Comparison of ENCODE assay signal across 2 cellular contexts in genomic region chr11:105929381-105929955, GRCh38.
TF ChIP-seq lines count a peak whose summit lies in the region.

No MANE protein-coding gene starts in this region.

TF ChIP-seq in IMR-90, 13 proteins besides CTCF, POLR2A, EP300 and RAD21 (continued from another document):
- TF ChIP-seq CHD1 (IDR thresholded peaks at IDR 0.05; ENCODE audit: low read depth, low read length) (no peak), MAZ (IDR thresholded peaks at IDR 0.05; ENCODE audit: borderline replicate concordance, low read depth, low read length) (no peak), BHLHE40 (IDR thresholded peaks at IDR 0.05; ENCODE audit: low read depth, low read length) (no peak), SMC3 (IDR thresholded peaks at IDR 0.05; ENCODE audit: low read depth, low read length) (no peak), USF2 (IDR thresholded peaks at IDR 0.05; ENCODE audit: low read depth, low read length) (no peak), MXI1 (IDR thresholded peaks at IDR 0.05; ENCODE audit: borderline replicate concordance, low read depth, low read length) (no peak), MAFK (IDR thresholded peaks at IDR 0.05; ENCODE audit: low read depth, low read length) (no peak), FOS (IDR thresholded peaks at IDR 0.05; ENCODE audit: low read depth, low read length) (no peak), ELK1 (IDR thresholded peaks at IDR 0.05; ENCODE audit: borderline replicate concordance, low read depth, low read length) (no peak), CEBPB (IDR thresholded peaks at IDR 0.05; ENCODE audit: low read depth, low read length) (no peak), RFX5 (IDR thresholded peaks at IDR 0.05; ENCODE audit: low read depth, low read length) (no peak)
TF ChIP-seq in IMR-90: peak in this region for 0.

TF ChIP-seq in WTC11, 78 proteins besides CTCF, POLR2A, EP300 and RAD21 (continued from another document):
- TF ChIP-seq CDX4 (CRISPR knock-in tag; IDR thresholded peaks at IDR 0.05; ENCODE audit: borderline replicate concordance) (no peak), ZBTB21 (CRISPR knock-in tag; IDR thresholded peaks at IDR 0.05; ENCODE audit: borderline replicate concordance) (no peak), ATF6 (CRISPR knock-in tag; IDR thresholded peaks at IDR 0.05) (no peak), JAZF1 (CRISPR knock-in tag; IDR thresholded peaks at IDR 0.05) (no peak), MAX (CRISPR knock-in tag; IDR thresholded peaks at IDR 0.05) (no peak), ETV6 (CRISPR knock-in tag; IDR thresholded peaks at IDR 0.05) (no peak), PREB (CRISPR knock-in tag; IDR thresholded peaks at IDR 0.05; ENCODE audit: borderline replicate concordance) (no peak), PRDM15 (CRISPR knock-in tag; IDR thresholded peaks at IDR 0.05) (no peak), FOXJ3 (CRISPR knock-in tag; IDR thresholded peaks at IDR 0.05; ENCODE audit: borderline replicate concordance) (no peak), ELF4 (CRISPR knock-in tag; IDR thresholded peaks at IDR 0.05; ENCODE audit: low read depth) (no peak), ATF1 (CRISPR knock-in tag; IDR thresholded peaks at IDR 0.05) (no peak), GTF2I (CRISPR knock-in tag; conservative IDR thresholded peaks at IDR 0.05) (no peak)
